ENCODE assay signal across 20 cellular contexts in the genomic region with DNA sequence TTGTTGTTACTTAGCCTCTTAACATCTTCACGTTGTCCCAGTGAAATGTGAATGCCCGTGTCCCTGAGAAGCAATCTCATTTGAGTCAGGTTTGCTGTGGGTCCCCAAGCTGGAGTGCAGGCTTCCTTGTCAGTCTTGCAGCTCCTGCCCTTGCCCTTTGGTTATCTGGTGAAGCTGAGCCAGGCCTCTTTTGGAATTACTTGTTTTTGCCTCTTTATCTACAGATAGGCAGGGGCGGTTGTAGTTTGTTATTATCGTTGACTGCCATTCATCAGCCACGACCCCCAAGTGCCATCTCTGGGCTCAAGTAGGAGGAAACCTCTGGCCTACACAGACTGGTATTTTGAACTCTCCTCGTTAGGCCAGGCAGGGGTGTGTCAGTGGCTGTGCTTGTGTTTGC. TPM values are rescaled to one million over a fixed set of nuclear protein-coding genes. Genes with fewer than 3 reads are reported as not detected.
DNase-seq lines count a peak whose midpoint lies in the region; ATAC-seq and TF ChIP-seq lines count a peak whose summit lies in the region.
"Had no signal": no experiment of that assay in that cellular context is flagged by ENCODE, and none has a peak within 500 bp of the region (broad histone marks: within the 10 kb centered on the region; RNA-seq: fewer than 3 reads in every experiment).

No MANE protein-coding gene starts in this region.

- H3K27me3 Mint-ChIP-seq in osteocyte (ENCODE audit: unreplicated experiment) = no peaks in the 10 kb centered on the region
- H3K27me3 Mint-ChIP-seq: activated naive CD4-positive, alpha-beta T cell treated with anti-CD3 and anti-CD28 coated beads, Interleukin-2, amount 50 U/mL, for 24 hours had no signal

- H3K36me3 ChIP-seq in DND-41 (ENCODE audit: insufficient read depth, low read length) = peaks cover 42% of the 10 kb centered on the region
- H3K36me3 ChIP-seq: ovary had no signal

- peak overlapping the region; percentile 47 for H3K27ac Mint-ChIP-seq in osteocyte (ENCODE audit: unreplicated experiment)

- no peaks in the 10 kb centered on the region for H3K9me3 Mint-ChIP-seq in osteocyte (ENCODE audit: unreplicated experiment)
- H3K9me3 Mint-ChIP-seq: activated naive CD4-positive, alpha-beta T cell treated with anti-CD3 and anti-CD28 coated beads, Interleukin-2, amount 50 U/mL, for 24 hours had no signal

- peak overlapping the region; percentile 51 for H3K4me3 Mint-ChIP-seq in osteocyte (ENCODE audit: unreplicated experiment)

- peaks cover 18% of the 10 kb centered on the region for H3K36me3 Mint-ChIP-seq in osteocyte (ENCODE audit: unreplicated experiment)

- H3K4me1 ChIP-seq in DND-41 (ENCODE audit: insufficient read depth, low read length) = peaks cover 55% of the 10 kb centered on the region

- in situ Hi-C loops in ACHN (cut with HindIII; ENCODE audit: low pct_ligation_motif_present, low pct_unique_long_range_greater_than_20kb, low sequenced_read_pairs) = no loop called here

- peaks cover 32% of the 10 kb centered on the region for H3K4me1 Mint-ChIP-seq in osteocyte (ENCODE audit: unreplicated experiment)

- peak overlapping the region; percentile 61; the same call in 1 of the 2 replicates for H3K4me2 ChIP-seq in DND-41 (ENCODE audit: insufficient read depth, low read length)

- peaks cover 52% of the 10 kb centered on the region for H3K79me2 ChIP-seq in DND-41 (ENCODE audit: insufficient read depth, low read length)

- no peak for TF ChIP-seq CTCF in DND-41 (IDR thresholded peaks at IDR 0.05; ENCODE audit: borderline replicate concordance, extremely low read depth, low read length, poor library complexity, severe bottlenecking)
- TF ChIP-seq CTCF in dorsolateral prefrontal cortex (IDR thresholded peaks at IDR 0.05 in 54 of 56, conservative IDR thresholded peaks at IDR 0.05 in 2 of 56; ENCODE audit: low read depth in 1 of 56, partially characterized antibody in 56 of 56) = no peak
- no peak for TF ChIP-seq CTCF in osteocyte (IDR thresholded peaks at IDR 0.05)

- H3K27me3 ChIP-seq in DND-41 (ENCODE audit: insufficient read depth, low read length, poor library complexity) = no peaks in the 10 kb centered on the region
- H3K27me3 ChIP-seq in dorsolateral prefrontal cortex = no peaks in the 10 kb centered on the region
- H3K27me3 ChIP-seq: heart left ventricle, ovary, tibial nerve had no signal

- H2AFZ ChIP-seq in DND-41 (ENCODE audit: low read depth, low read length) = no peak overlapping the region

- H3K9me3 ChIP-seq in DND-41 (ENCODE audit: insufficient read depth, low read length, severe bottlenecking) = no peaks in the 10 kb centered on the region
- H3K9me3 ChIP-seq: heart left ventricle, mucosa of descending colon, ovary, tibial nerve had no signal

- intact Hi-C loops in dorsolateral prefrontal cortex (cut with DNase I) = no loop called here

- no peaks in the 10 kb centered on the region for H4K20me1 ChIP-seq in DND-41 (ENCODE audit: insufficient read depth, low read length)

- H3K4me3 ChIP-seq in DND-41 (ENCODE audit: low read depth in 1 of 2, low read length in 2 of 2) (no peak overlapping the region), dorsolateral prefrontal cortex (peak overlapping the region in 7 of 59 donors; percentile 13 to 81 (median 77))
- H3K4me3 ChIP-seq: mucosa of descending colon, skin epidermis had no signal

- no peak overlapping the region; the same call in 1 of the 2 replicates for H3K9ac ChIP-seq in DND-41 (ENCODE audit: low read depth, low read length)
- H3K9ac ChIP-seq: KMS-11 had no signal

- DNase-seq in DND-41 = no peak
- DNase-seq in OCI-M1 (lab: John Stamatoyannopoulos, UW) = peak; percentile 78
- DNase-seq in dorsolateral prefrontal cortex = no peak
- DNase-seq in osteocyte (ENCODE audit: extremely low spot score, unreplicated experiment) = peak; percentile 40
- no peak for DNase-seq in T-helper 9 cell
- DNase-seq in ACHN = no peak
- DNase-seq: activated CD4-positive, CD25-positive, alpha-beta regulatory T cell; effector CD4-positive, alpha-beta T cell; heart left ventricle; kidney; mucosa of descending colon; NCI-H1105 treated with DMSO at 0.1 percent for 48 hours; ovary; stimulated activated CD4-positive, alpha-beta T cell treated with anti-CD3 and anti-CD28 coated beads, Interleukin-4, amount 100 ng/mL, for 4 hours had no signal

- ATAC-seq in DND-41 (ENCODE audit: insufficient read depth, low read depth) = no peak
- no peak for ATAC-seq in HG02571 (IDR thresholded peaks at IDR 0.05; ENCODE audit: unreplicated experiment)
- ATAC-seq: heart left ventricle, mucosa of descending colon had no signal

- H3K27ac ChIP-seq in DND-41 (ENCODE audit: low read length) (peak overlapping the region; percentile 43; the same call in 1 of the 2 replicates), dorsolateral prefrontal cortex (peak overlapping the region in 36 of 59 donors; percentile 3 to 92 (median 36))
- H3K27ac ChIP-seq: C4-2B, KMS-11, ovary, tibial nerve had no signal

RNA-seq across cellular contexts. Expression of gene TMEM14C, which starts 2.2 kb away (rescaled TPM):
- 10 to 100 TPM; 42.1 to 89.5 (median 60.4) TPM for total RNA-seq in dorsolateral prefrontal cortex
- total RNA-seq in osteocyte = 121 and 122 TPM in 2 replicates

RNA-seq across cellular contexts. Expression of gene TMEM14B, which starts 22.6 kb away (rescaled TPM):
- total RNA-seq in dorsolateral prefrontal cortex (10 to 100 TPM; 49.1 to 90.5 (median 69.1) TPM), osteocyte (59.0 and 61.6 TPM in 2 replicates)

RNA-seq across cellular contexts. Expression of gene PAK1IP1, which starts 30.3 kb away (rescaled TPM):
- total RNA-seq in dorsolateral prefrontal cortex (10 to 100 TPM in 85 of 120 experiments, 1 to 10 TPM in 35; 7.8 to 17.5 (median 11.1) TPM), osteocyte (12.2 and 13.8 TPM in 2 replicates)

RNA-seq across cellular contexts. Expression of gene C6orf52, which starts 30.6 kb away (rescaled TPM):
- 1 to 10 TPM in 94 of 120 experiments, under 1 TPM in 4, not detected in 22; 0.75 to 5.4 (median 2.2) TPM for total RNA-seq in dorsolateral prefrontal cortex
- total RNA-seq in osteocyte = 0.73 and 0.84 TPM in 2 replicates
- total RNA-seq: tibial nerve had no signal

Comparison
In these comparisons a context has a peak if more than half of its experiments do, and no peak if none do; other contexts are left out.
1. DNase-seq: peak in OCI-M1 (single experiment) and osteocyte (single experiment); none in DND-41 (single experiment), dorsolateral prefrontal cortex (0 of 10), T-helper 9 cell (single experiment) and ACHN (single experiment).